In the genomic region with DNA sequence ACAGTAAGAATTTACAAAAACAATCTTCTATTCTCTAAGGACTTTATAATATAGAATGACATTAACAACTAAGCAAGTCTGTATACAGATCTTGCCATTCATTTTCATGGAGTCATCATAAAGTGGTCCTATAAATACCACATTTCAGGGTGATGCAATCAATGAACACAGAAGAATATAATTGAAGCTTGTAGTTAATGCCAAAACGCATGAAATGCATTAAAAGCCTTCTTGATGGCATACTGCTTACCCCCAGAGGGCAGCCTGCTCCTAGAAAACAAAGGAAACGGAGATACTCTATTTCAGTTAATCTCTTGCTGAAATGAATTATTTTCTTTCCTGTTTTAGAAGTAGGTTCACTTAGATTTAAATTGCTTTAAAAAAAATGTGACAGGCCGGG, we compare ENCODE assay signal across 11 cellular contexts. TPM values are rescaled to one million over a fixed set of nuclear protein-coding genes. Genes with fewer than 3 reads are reported as not detected.
A peak's percentile ranks its signal among the peaks of the same experiment; 100 is the strongest.
DNase-seq lines count a peak whose midpoint lies in the region; ATAC-seq, FAIRE-seq and TF ChIP-seq lines count a peak whose summit lies in the region.
"Had no signal": no experiment of that assay in that cellular context is flagged by ENCODE, and none has a peak within 500 bp of the region (broad histone marks: within the 10 kb centered on the region; RNA-seq: fewer than 3 reads in every experiment).

No MANE protein-coding gene starts in this region.

- no peaks in the 10 kb centered on the region for H3F3A ChIP-seq in OCI-LY1 (ENCODE audit: insufficient read depth, low read length)

- TF ChIP-seq CTCF in heart right ventricle (IDR thresholded peaks at IDR 0.05) = peak in 7 of 9 donors; percentile 20 to 55 (median 45)
- TF ChIP-seq CTCF in OCI-LY1 (IDR thresholded peaks at IDR 0.05; ENCODE audit: low read length) = peak; percentile 62
- TF ChIP-seq CTCF in fibroblast of lung (conservative IDR thresholded peaks at IDR 0.05 in 1 of 2, IDR thresholded peaks at IDR 0.05 in 1 of 2; ENCODE audit: low read depth in 1 of 2, low read length in 2 of 2) = peak; percentile 70 to 76
- TF ChIP-seq CTCF in type B pancreatic cell (conservative IDR thresholded peaks at IDR 0.05) = peak; percentile 61

- H3K79me2 ChIP-seq in OCI-LY1 (ENCODE audit: insufficient read depth, low read length) (no peaks in the 10 kb centered on the region), fibroblast of lung (ENCODE audit: control insufficient read depth, insufficient read depth, low read length) (no peaks in the 10 kb centered on the region)

- H3K27ac Mint-ChIP-seq in type B pancreatic cell = no peak overlapping the region
- H3K27ac Mint-ChIP-seq in activated T-helper 2 cell treated with anti-CD3 and anti-CD28 coated beads, Interferon-gamma antibody, Interleukin-2, Interleukin-4, amounts not matched to agents 10 μg/mL and 5 μg/mL and 100 μg/mL, durations not matched to agents 14 hours and 24 hours and 36 hours = no peak overlapping the region

- H3K4me3 ChIP-seq in heart right ventricle (no peak overlapping the region), OCI-LY1 (ENCODE audit: low read depth, low read length, poor library complexity, severe bottlenecking) (no peak overlapping the region), fibroblast of lung (replicated peaks in 1 of 4; ENCODE audit: control extremely low read depth in 1 of 4, insufficient read depth in 1 of 4, low read depth in 3 of 4, low read length in 4 of 4) (no peak overlapping the region)
- H3K4me3 ChIP-seq: skin epidermis had no signal

- no peaks in the 10 kb centered on the region for H3K9me3 Mint-ChIP-seq in type B pancreatic cell
- no peaks in the 10 kb centered on the region for H3K9me3 Mint-ChIP-seq in activated T-helper 2 cell treated with anti-CD3 and anti-CD28 coated beads, Interferon-gamma antibody, Interleukin-2, Interleukin-4, amounts not matched to agents 10 μg/mL and 5 μg/mL and 100 μg/mL, durations not matched to agents 14 hours and 24 hours and 36 hours
- H3K9me3 Mint-ChIP-seq: brain had no signal

- no peaks in the 10 kb centered on the region for H4K20me1 ChIP-seq in OCI-LY1 (ENCODE audit: insufficient read depth, low read length)
- H4K20me1 ChIP-seq in fibroblast of lung (ENCODE audit: control insufficient read depth, extremely low read depth, insufficient read depth, low read length) = no peaks in the 10 kb centered on the region

- 41 to 56% methylated on average over 3 of the region's 3 CpGs for WGBS in heart right ventricle, 2 donors

- H3K9ac ChIP-seq in OCI-LY1 (ENCODE audit: low read length) (no peak overlapping the region), fibroblast of lung (ENCODE audit: insufficient read depth, low read length) (no peak overlapping the region)

- no peaks in the 10 kb centered on the region for H3K4me1 ChIP-seq in heart right ventricle
- H3K4me1 ChIP-seq in OCI-LY1 (ENCODE audit: insufficient read depth, low read length, severe bottlenecking) = no peaks in the 10 kb centered on the region
- no peaks in the 10 kb centered on the region for H3K4me1 ChIP-seq in fibroblast of lung (ENCODE audit: control insufficient read depth, extremely low read depth, insufficient read depth, low read length)

- no peak for TF ChIP-seq POLR2A in H54 (IDR thresholded peaks at IDR 0.05; ENCODE audit: low read depth, low read length)

- peaks cover 0 to 100% (median 60%) of the 10 kb centered on the region in 9 donors for H3K36me3 ChIP-seq in heart right ventricle
- H3K36me3 ChIP-seq in OCI-LY1 (ENCODE audit: insufficient read depth, low read length) = no peaks in the 10 kb centered on the region; the same call in 1 of the 2 replicates
- no peaks in the 10 kb centered on the region for H3K36me3 ChIP-seq in fibroblast of lung (ENCODE audit: control insufficient read depth, insufficient read depth, low read length)

- H3K4me1 Mint-ChIP-seq in type B pancreatic cell (ENCODE audit: unreplicated experiment) = no peaks in the 10 kb centered on the region
- H3K4me1 Mint-ChIP-seq in activated T-helper 2 cell treated with anti-CD3 and anti-CD28 coated beads, Interferon-gamma antibody, Interleukin-2, Interleukin-4, amounts not matched to agents 10 μg/mL and 5 μg/mL and 100 μg/mL, durations not matched to agents 14 hours and 24 hours and 36 hours (ENCODE audit: low read depth) = no peaks in the 10 kb centered on the region
- H3K4me1 Mint-ChIP-seq: brain had no signal

- no peaks in the 10 kb centered on the region for H3K9me3 ChIP-seq in heart right ventricle
- H3K9me3 ChIP-seq in OCI-LY1 (ENCODE audit: low read length) = no peaks in the 10 kb centered on the region
- H3K9me3 ChIP-seq in fibroblast of lung (ENCODE audit: control insufficient read depth, insufficient read depth, low read depth, low read length) = no peaks in the 10 kb centered on the region

- no peaks in the 10 kb centered on the region for H3K9me2 ChIP-seq in OCI-LY1 (ENCODE audit: low read depth, low read length)

- FAIRE-seq in H54 (lab: Jason Lieb, UNC) = no peak

- H3K27me3 Mint-ChIP-seq in type B pancreatic cell = no peaks in the 10 kb centered on the region
- H3K27me3 Mint-ChIP-seq in activated T-helper 2 cell treated with anti-CD3 and anti-CD28 coated beads, Interferon-gamma antibody, Interleukin-2, Interleukin-4, amounts not matched to agents 10 μg/mL and 5 μg/mL and 100 μg/mL, durations not matched to agents 14 hours and 24 hours and 36 hours (ENCODE audit: low read depth) = no peaks in the 10 kb centered on the region
- H3K27me3 Mint-ChIP-seq: brain had no signal

- no peak overlapping the region for H3K4me2 ChIP-seq in OCI-LY1 (ENCODE audit: low read length)
- H3K4me2 ChIP-seq in fibroblast of lung (ENCODE audit: extremely low read depth, insufficient read depth, low read length) = no peak overlapping the region

- no peak for DNase-seq in heart right ventricle
- no peak for DNase-seq in left ventricle myocardium superior
- peak; percentile 38 to 92 for DNase-seq in fibroblast of lung (ENCODE audit: low read depth in 2 of 2)
- DNase-seq in type B pancreatic cell (ENCODE audit: extremely low spot score, unreplicated experiment) = no peak
- no peak for DNase-seq in H54 (ENCODE audit: insufficient read length, low spot score)
- DNase-seq in activated T-helper 2 cell treated with anti-CD3 and anti-CD28 coated beads, Interferon-gamma antibody, Interleukin-2, Interleukin-4, amounts not matched to agents 10 μg/mL and 5 μg/mL and 100 μg/mL, durations not matched to agents 14 hours and 24 hours and 36 hours (ENCODE audit: low spot score) = no peak
- DNase-seq: NCI-H1105 had no signal

- ATAC-seq in heart right ventricle (no peak), left ventricle myocardium superior (no peak), GM21786 (IDR thresholded peaks at IDR 0.05; ENCODE audit: unreplicated experiment) (no peak)

- H3K27ac ChIP-seq in heart right ventricle (no peak overlapping the region), OCI-LY1 (ENCODE audit: low read depth, low read length, poor library complexity, severe bottlenecking) (no peak overlapping the region), fibroblast of lung (ENCODE audit: insufficient read depth, low read length) (no peak overlapping the region)
- H3K27ac ChIP-seq: skin epidermis had no signal

- H2AFZ ChIP-seq in OCI-LY1 (ENCODE audit: low read length) (no peak overlapping the region), fibroblast of lung (ENCODE audit: low read length) (no peak overlapping the region)

- intact Hi-C loops in heart right ventricle (cut with DNase I) = loop anchor here in 3 of 10 donors (10.0 kb wide), 1 partner anchor 134 kb away; the partner anchor contains the start of gene FBXL20 (in 3 of the 3)
- intact Hi-C loops in left ventricle myocardium superior (cut with micrococcal nuclease) = loop anchor here (10.0 kb wide), 1 partner anchor 124 kb away; no protein-coding TSS in a partner anchor
- intact Hi-C loops in activated T-helper 2 cell treated with anti-CD3 and anti-CD28 coated beads, Interferon-gamma antibody, Interleukin-2, Interleukin-4, amounts not matched to agents 10 μg/mL and 5 μg/mL and 100 μg/mL, durations not matched to agents 14 hours and 24 hours and 36 hours (cut with micrococcal nuclease) = no loop called here

- H3K4me3 Mint-ChIP-seq in type B pancreatic cell = no peak overlapping the region
- H3K4me3 Mint-ChIP-seq in activated T-helper 2 cell treated with anti-CD3 and anti-CD28 coated beads, Interferon-gamma antibody, Interleukin-2, Interleukin-4, amounts not matched to agents 10 μg/mL and 5 μg/mL and 100 μg/mL, durations not matched to agents 14 hours and 24 hours and 36 hours (ENCODE audit: low read depth) = no peak overlapping the region
- H3K4me3 Mint-ChIP-seq: brain had no signal

- no peaks in the 10 kb centered on the region for H3K27me3 ChIP-seq in heart right ventricle
- H3K27me3 ChIP-seq in OCI-LY1 (ENCODE audit: insufficient read depth, low read length) = no peaks in the 10 kb centered on the region
- H3K27me3 ChIP-seq in fibroblast of lung (ENCODE audit: control insufficient read depth, insufficient read depth, low read length) = no peaks in the 10 kb centered on the region

- peaks cover 12% of the 10 kb centered on the region for H3K36me3 Mint-ChIP-seq in type B pancreatic cell
- H3K36me3 Mint-ChIP-seq in activated T-helper 2 cell treated with anti-CD3 and anti-CD28 coated beads, Interferon-gamma antibody, Interleukin-2, Interleukin-4, amounts not matched to agents 10 μg/mL and 5 μg/mL and 100 μg/mL, durations not matched to agents 14 hours and 24 hours and 36 hours (ENCODE audit: low read depth) = peaks cover 14% of the 10 kb centered on the region

RNA-seq across cellular contexts. Expression of gene STAC2, which starts 45.2 kb away (rescaled TPM):
- 1 to 10 TPM in 3 of 10 donors, under 1 TPM in 6, not detected in 1; 0.09 to 2.0 (median 0.37) TPM for total RNA-seq in heart right ventricle
- polyA plus RNA-seq in heart right ventricle = 1 to 10 TPM in 1 of 2 donors, under 1 TPM in 1; 0.51 to 4.9 TPM
- total RNA-seq in left ventricle myocardium superior = 0.62 TPM
- total RNA-seq in fibroblast of lung = under 0.01 TPM in 1 of 2 replicates, not detected in the other
- 0.01 TPM in 1 of 2 replicates, not detected in the other for polyA plus RNA-seq in fibroblast of lung
- not detected in 2 replicates for polyA plus RNA-seq in fibroblast of lung (2012)
- polyA minus RNA-seq in fibroblast of lung (ENCODE audit: low replicate concordance) = not detected in 2 replicates
- total RNA-seq in type B pancreatic cell (ENCODE audit: low replicate concordance) = 1.5 TPM in 1 of 2 replicates, not detected in the other
- not detected in 2 replicates for total RNA-seq in activated T-helper 2 cell treated with anti-CD3 and anti-CD28 coated beads, Interferon-gamma antibody, Interleukin-2, Interleukin-4, amounts not matched to agents 10 μg/mL and 5 μg/mL and 100 μg/mL, durations not matched to agents 14 hours and 24 hours and 36 hours

Comparison
In these comparisons a context has a peak if more than half of its experiments do, and no peak if none do; other contexts are left out.
1. DNase-seq: peak in fibroblast of lung (2 of 2); none in heart right ventricle (0 of 2), left ventricle myocardium superior (single experiment), type B pancreatic cell (single experiment), H54 (single experiment) and activated T-helper 2 cell treated with anti-CD3 and anti-CD28 coated beads, Interferon-gamma antibody, Interleukin-2, Interleukin-4, amounts not matched to agents 10 μg/mL and 5 μg/mL and 100 μg/mL, durations not matched to agents 14 hours and 24 hours and 36 hours (single experiment).
2. Peak in every context shown above with its lines, with median percentiles within 50 percentile points of each other: CTCF ChIP-seq.